8 cellular contexts compared by ENCODE assay signal in genomic region chr16:2751577-2752034, GRCh38. TPM values are rescaled to one million over a fixed set of nuclear protein-coding genes. Genes with fewer than 3 reads are reported as not detected.
DNase-seq lines count a peak whose midpoint lies in the region; ATAC-seq lines count a peak whose summit lies in the region.

No MANE protein-coding gene starts in this region.

- peak overlapping the region; percentile 97 for H3K27ac Mint-ChIP-seq in activated T-helper 1 cell treated with anti-CD3 and anti-CD28 coated beads, Interleukin-12 subunit alpha, Interleukin-12 subunit beta, Interleukin-2, Interleukin-4 antibody, amounts not matched to agents 30 ng/mL and 10 ng/mL and 1 ng/mL, durations not matched to agents 14 hours and 24 hours and 36 hours
- peak overlapping the region; percentile 100 for H3K27ac Mint-ChIP-seq in stimulated activated naive B cell treated with anti-CD40 and anti-IgM and Interleukin-4, amounts not matched to agents 10 μg/mL and 1 μg/mL and 100 μg/mL, for 72 hours

- H3K36me3 ChIP-seq in Karpas-422 (ENCODE audit: insufficient read depth, low read length): peaks cover 32% of the 10 kb centered on the region; the same call in 1 of the 2 replicates

- H3K9me3 Mint-ChIP-seq in activated T-helper 1 cell treated with anti-CD3 and anti-CD28 coated beads, Interleukin-12 subunit alpha, Interleukin-12 subunit beta, Interleukin-2, Interleukin-4 antibody, amounts not matched to agents 30 ng/mL and 10 ng/mL and 1 ng/mL, durations not matched to agents 14 hours and 24 hours and 36 hours: no peaks in the 10 kb centered on the region
- peaks cover 0 to 4% of the 10 kb centered on the region in 2 donors for H3K9me3 Mint-ChIP-seq in stimulated activated naive B cell treated with anti-CD40 and anti-IgM and Interleukin-4, amounts not matched to agents 10 μg/mL and 1 μg/mL and 100 μg/mL, for 72 hours

- ATAC-seq in GM19351 (IDR thresholded peaks at IDR 0.05; ENCODE audit: unreplicated experiment): peak; percentile 35
- no peak for ATAC-seq in stimulated activated naive B cell treated with anti-CD40 and anti-IgM and Interleukin-4, amounts not matched to agents 10 μg/mL and 1 μg/mL and 100 μg/mL, for 72 hours (replicated peaks)

- H4K20me1 ChIP-seq in Karpas-422 (ENCODE audit: insufficient read depth, low read depth, low read length): peaks cover 36% of the 10 kb centered on the region

- no peaks in the 10 kb centered on the region for H3K27me3 Mint-ChIP-seq in activated T-helper 1 cell treated with anti-CD3 and anti-CD28 coated beads, Interleukin-12 subunit alpha, Interleukin-12 subunit beta, Interleukin-2, Interleukin-4 antibody, amounts not matched to agents 30 ng/mL and 10 ng/mL and 1 ng/mL, durations not matched to agents 14 hours and 24 hours and 36 hours (ENCODE audit: insufficient read depth)
- no peaks in the 10 kb centered on the region for H3K27me3 Mint-ChIP-seq in stimulated activated naive B cell treated with anti-CD40 and anti-IgM and Interleukin-4, amounts not matched to agents 10 μg/mL and 1 μg/mL and 100 μg/mL, for 72 hours

- DNase-seq in COR-L47 (lab: John Stamatoyannopoulos, UW) (peak; percentile 74), Karpas-422 (peak; percentile 93), iPS DF 19.7 (ENCODE audit: low read depth, low spot score) (peak; percentile 52), NCI-H1092 treated with DMSO at 0.1 percent for 48 hours (lab: John Stamatoyannopoulos, UW) (no peak), AG08396 (ENCODE audit: low spot score) (no peak)
- DNase-seq in activated T-helper 1 cell treated with anti-CD3 and anti-CD28 coated beads, Interleukin-12 subunit alpha, Interleukin-12 subunit beta, Interleukin-2, Interleukin-4 antibody, amounts not matched to agents 30 ng/mL and 10 ng/mL and 1 ng/mL, durations not matched to agents 14 hours and 24 hours and 36 hours (ENCODE audit: low spot score): no peak
- DNase-seq in stimulated activated naive B cell treated with anti-CD40 and anti-IgM and Interleukin-4, amounts not matched to agents 10 μg/mL and 1 μg/mL and 100 μg/mL, for 72 hours: no peak

- H3K27ac ChIP-seq in Karpas-422 (ENCODE audit: low read length): peak overlapping the region; percentile 93

- H3K9me2 ChIP-seq in Karpas-422 (replicated peaks; ENCODE audit: insufficient read depth, low read length): no peaks in the 10 kb centered on the region

- H3K4me2 ChIP-seq in Karpas-422 (ENCODE audit: low read depth, low read length, poor library complexity, severe bottlenecking): peak overlapping the region; percentile 81

- peaks cover 31% of the 10 kb centered on the region for H3K36me3 Mint-ChIP-seq in activated T-helper 1 cell treated with anti-CD3 and anti-CD28 coated beads, Interleukin-12 subunit alpha, Interleukin-12 subunit beta, Interleukin-2, Interleukin-4 antibody, amounts not matched to agents 30 ng/mL and 10 ng/mL and 1 ng/mL, durations not matched to agents 14 hours and 24 hours and 36 hours (ENCODE audit: low read depth)
- peaks cover 45 to 57% of the 10 kb centered on the region in 2 donors for H3K36me3 Mint-ChIP-seq in stimulated activated naive B cell treated with anti-CD40 and anti-IgM and Interleukin-4, amounts not matched to agents 10 μg/mL and 1 μg/mL and 100 μg/mL, for 72 hours

- H3K4me1 ChIP-seq in Karpas-422 (ENCODE audit: low read length): peaks cover 32% of the 10 kb centered on the region

- H3K9ac ChIP-seq in Karpas-422 (ENCODE audit: low read length): peak overlapping the region; percentile 96

- H3K4me3 Mint-ChIP-seq in activated T-helper 1 cell treated with anti-CD3 and anti-CD28 coated beads, Interleukin-12 subunit alpha, Interleukin-12 subunit beta, Interleukin-2, Interleukin-4 antibody, amounts not matched to agents 30 ng/mL and 10 ng/mL and 1 ng/mL, durations not matched to agents 14 hours and 24 hours and 36 hours: peak overlapping the region; percentile 88
- H3K4me3 Mint-ChIP-seq in stimulated activated naive B cell treated with anti-CD40 and anti-IgM and Interleukin-4, amounts not matched to agents 10 μg/mL and 1 μg/mL and 100 μg/mL, for 72 hours: peak overlapping the region; percentile 86 to 98

- intact Hi-C loops in activated T-helper 1 cell treated with anti-CD3 and anti-CD28 coated beads, Interleukin-12 subunit alpha, Interleukin-12 subunit beta, Interleukin-2, Interleukin-4 antibody, amounts not matched to agents 30 ng/mL and 10 ng/mL and 1 ng/mL, durations not matched to agents 14 hours and 24 hours and 36 hours (cut with micrococcal nuclease): loop anchor here (2.0 kb wide), 1 partner anchor 31 kb away; the partner anchor contains the start of gene PRSS27

- peaks cover 53% of the 10 kb centered on the region for H3K4me1 Mint-ChIP-seq in activated T-helper 1 cell treated with anti-CD3 and anti-CD28 coated beads, Interleukin-12 subunit alpha, Interleukin-12 subunit beta, Interleukin-2, Interleukin-4 antibody, amounts not matched to agents 30 ng/mL and 10 ng/mL and 1 ng/mL, durations not matched to agents 14 hours and 24 hours and 36 hours (ENCODE audit: low read depth)
- H3K4me1 Mint-ChIP-seq in stimulated activated naive B cell treated with anti-CD40 and anti-IgM and Interleukin-4, amounts not matched to agents 10 μg/mL and 1 μg/mL and 100 μg/mL, for 72 hours: peaks cover 31 to 42% of the 10 kb centered on the region in 2 donors

- no peak overlapping the region for H2AFZ ChIP-seq in Karpas-422 (ENCODE audit: low read length)

- H3K9me3 ChIP-seq in Karpas-422 (ENCODE audit: low read length): no peaks in the 10 kb centered on the region

- peak overlapping the region; percentile 81 for H3K4me3 ChIP-seq in Karpas-422 (ENCODE audit: low read length)

- peaks cover 51% of the 10 kb centered on the region for H3K79me2 ChIP-seq in Karpas-422 (ENCODE audit: low read length)

- no peaks in the 10 kb centered on the region for H3K27me3 ChIP-seq in Karpas-422 (ENCODE audit: low read length)

RNA-seq across cellular contexts. Expression of gene SRRM2, which starts 0.8 kb away (rescaled TPM):
- 127 and 133 TPM in 2 replicates for total RNA-seq in Karpas-422 (2014; rRNA removed; shearing (Covaris generic); ENCODE audit: low replicate concordance)
- 631 and 639 TPM in 2 replicates for total RNA-seq in activated T-helper 1 cell treated with anti-CD3 and anti-CD28 coated beads, Interleukin-12 subunit alpha, Interleukin-12 subunit beta, Interleukin-2, Interleukin-4 antibody, amounts not matched to agents 30 ng/mL and 10 ng/mL and 1 ng/mL, durations not matched to agents 14 hours and 24 hours and 36 hours

RNA-seq across cellular contexts. Expression of gene ELOB, which starts 25.5 kb away (rescaled TPM):
- total RNA-seq in Karpas-422 (2014; rRNA removed; shearing (Covaris generic); ENCODE audit: low replicate concordance): 336 and 358 TPM in 2 replicates
- 256 and 277 TPM in 2 replicates for total RNA-seq in activated T-helper 1 cell treated with anti-CD3 and anti-CD28 coated beads, Interleukin-12 subunit alpha, Interleukin-12 subunit beta, Interleukin-2, Interleukin-4 antibody, amounts not matched to agents 30 ng/mL and 10 ng/mL and 1 ng/mL, durations not matched to agents 14 hours and 24 hours and 36 hours

RNA-seq across cellular contexts. Expression of gene PRSS27, which starts 31.6 kb away (rescaled TPM):
- 1.4 and 2.8 TPM in 2 replicates for total RNA-seq in Karpas-422 (2014; rRNA removed; shearing (Covaris generic); ENCODE audit: low replicate concordance)
- 1.7 and 1.8 TPM in 2 replicates for total RNA-seq in activated T-helper 1 cell treated with anti-CD3 and anti-CD28 coated beads, Interleukin-12 subunit alpha, Interleukin-12 subunit beta, Interleukin-2, Interleukin-4 antibody, amounts not matched to agents 30 ng/mL and 10 ng/mL and 1 ng/mL, durations not matched to agents 14 hours and 24 hours and 36 hours

RNA-seq across cellular contexts. Expression of gene PRSS33, which starts 35.8 kb away (rescaled TPM):
- total RNA-seq in Karpas-422 (2014; rRNA removed; shearing (Covaris generic); ENCODE audit: low replicate concordance): not detected in 2 replicates
- 0.10 TPM in 1 of 2 replicates, not detected in the other for total RNA-seq in activated T-helper 1 cell treated with anti-CD3 and anti-CD28 coated beads, Interleukin-12 subunit alpha, Interleukin-12 subunit beta, Interleukin-2, Interleukin-4 antibody, amounts not matched to agents 30 ng/mL and 10 ng/mL and 1 ng/mL, durations not matched to agents 14 hours and 24 hours and 36 hours

RNA-seq across cellular contexts. Expression of gene PRSS41, which starts 46.7 kb away (rescaled TPM):
- not detected in 2 replicates for total RNA-seq in Karpas-422 (2014; rRNA removed; shearing (Covaris generic); ENCODE audit: low replicate concordance)
- not detected in 2 replicates for total RNA-seq in activated T-helper 1 cell treated with anti-CD3 and anti-CD28 coated beads, Interleukin-12 subunit alpha, Interleukin-12 subunit beta, Interleukin-2, Interleukin-4 antibody, amounts not matched to agents 30 ng/mL and 10 ng/mL and 1 ng/mL, durations not matched to agents 14 hours and 24 hours and 36 hours

Comparison
In these comparisons a context has a peak if more than half of its experiments do, and no peak if none do; other contexts are left out.
1. DNase-seq: peak in COR-L47 (single experiment), Karpas-422 (single experiment) and iPS DF 19.7 (single experiment); none in activated T-helper 1 cell treated with anti-CD3 and anti-CD28 coated beads, Interleukin-12 subunit alpha, Interleukin-12 subunit beta, Interleukin-2, Interleukin-4 antibody, amounts not matched to agents 30 ng/mL and 10 ng/mL and 1 ng/mL, durations not matched to agents 14 hours and 24 hours and 36 hours (single experiment), stimulated activated naive B cell treated with anti-CD40 and anti-IgM and Interleukin-4, amounts not matched to agents 10 μg/mL and 1 μg/mL and 100 μg/mL, for 72 hours (single experiment), NCI-H1092 treated with DMSO at 0.1 percent for 48 hours (single experiment) and AG08396 (single experiment).